Comparison of ENCODE assay signal across 8 cellular contexts in the genomic region with DNA sequence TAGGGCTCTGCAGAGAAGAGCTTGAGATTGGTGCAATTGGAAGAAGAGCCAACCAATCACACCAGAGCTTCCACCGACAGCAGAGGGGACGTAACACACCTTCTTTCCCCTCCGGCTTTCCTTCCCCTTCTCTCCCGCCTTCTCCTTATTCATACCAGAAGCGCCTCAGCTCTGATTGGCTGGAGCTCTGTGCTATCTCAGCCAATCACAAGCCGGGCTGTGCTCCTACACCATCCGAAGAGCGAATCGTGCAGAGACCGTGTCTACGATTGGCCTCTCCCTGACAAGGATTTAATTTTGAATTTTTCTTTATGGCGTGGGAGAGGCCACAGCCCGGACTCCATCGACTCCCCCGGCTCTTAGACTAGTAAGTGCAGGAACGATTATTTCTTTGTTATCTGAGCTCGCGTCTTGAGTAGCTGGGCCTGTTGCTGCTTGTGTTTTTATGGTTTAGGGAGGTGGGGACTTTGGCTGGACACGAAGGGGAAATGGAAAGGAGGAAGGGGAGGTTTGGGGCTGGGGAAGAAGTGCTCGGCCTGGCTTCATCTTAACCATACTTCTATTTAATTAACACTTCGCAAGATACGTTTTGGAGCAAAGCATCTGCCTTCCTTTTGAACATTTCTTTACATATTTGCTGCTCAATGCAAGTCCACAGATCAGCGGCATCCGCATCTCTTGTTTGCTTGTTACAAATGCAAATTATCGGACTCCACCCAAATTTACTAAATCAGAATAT. TPM values are rescaled to one million over a fixed set of nuclear protein-coding genes. Genes with fewer than 3 reads are reported as not detected.
DNase-seq lines count a peak whose midpoint lies in the region; ATAC-seq and TF ChIP-seq lines count a peak whose summit lies in the region.

A gene (plus strand): TSS at position 308 of the 739 bp plus-strand sequence. CDS start 14,007 bp downstream, outside the sequence.

- peak within 1 kb of the TSS; percentile 73 to 85 for H3K9ac ChIP-seq in colonic mucosa (ENCODE audit: low read depth in 2 of 2, low read length in 2 of 2)

- no peaks in the 10 kb centered on the region for H3K9me3 ChIP-seq in colonic mucosa

- H3K4me3 ChIP-seq in AG09309 (ENCODE audit: control insufficient read depth, low read depth, low read length) = peak within 1 kb of the TSS; percentile 61
- peak within 1 kb of the TSS; percentile 87 for H3K4me3 ChIP-seq in colonic mucosa

- peak; percentile 87 for ATAC-seq in GM18909 (IDR thresholded peaks at IDR 0.05; ENCODE audit: poor library complexity, unreplicated experiment)
- ATAC-seq in HG03135 (IDR thresholded peaks at IDR 0.05; ENCODE audit: unreplicated experiment) = peak; percentile 88

- H3K4me1 ChIP-seq in colonic mucosa = no peaks in the 10 kb centered on the region

- no peaks in the 10 kb centered on the region for H3K36me3 ChIP-seq in colonic mucosa

- H3K27me3 ChIP-seq in colonic mucosa = no peaks in the 10 kb centered on the region
- H3K27me3 ChIP-seq in layer of hippocampus (ENCODE audit: control insufficient read depth, insufficient read depth, low read length) = no peaks in the 10 kb centered on the region

- H3K27ac ChIP-seq in colonic mucosa (peak within 1 kb of the TSS; percentile 88), layer of hippocampus (ENCODE audit: low read depth, low read length) (peak within 1 kb of the TSS; percentile 83)

- intact Hi-C loops in colonic mucosa (cut with DNase I) = no loop called here

- no peak for TF ChIP-seq CTCF in AG09309 (IDR thresholded peaks at IDR 0.05; ENCODE audit: control insufficient read depth, insufficient read depth, low read depth, low read length, missing control alignments)
- TF ChIP-seq CTCF in colonic mucosa (IDR thresholded peaks at IDR 0.05) = no peak

- DNase-seq in AG09309 (ENCODE audit: low read depth) = peak; percentile 100
- DNase-seq in NCI-H460 (ENCODE audit: extremely low read depth, low read depth) = peak; percentile 100
- peak; percentile 78 to 87 for DNase-seq in activated CD4-positive, alpha-beta T cell treated with anti-CD3 and anti-CD28 coated beads for 24 hours (ENCODE audit: low read depth in 2 of 2)
- DNase-seq in colonic mucosa = peak; percentile 97
- DNase-seq in stimulated activated CD4-positive, alpha-beta T cell treated with anti-CD3 and anti-CD28 coated beads, Interleukin-2, amount 100 ng/mL, for 4 hours (ENCODE audit: low read depth) = peak; percentile 89

RNA-seq across cellular contexts. Expression of the gene that starts here (rescaled TPM):
- total RNA-seq in NCI-H460 (2014; rRNA removed; shearing (Covaris generic)) = 47.7 and 47.9 TPM in 2 replicates
- 6.7 and 14.6 TPM in 2 replicates for polyA plus RNA-seq in NCI-H460 (2014; cell fraction: nucleus; rRNA removed)
- 10 to 100 TPM; 10.8 to 34.0 TPM for total RNA-seq in colonic mucosa

Comparison
In these comparisons a context has a peak if more than half of its experiments do, and no peak if none do; other contexts are left out.
1. Peak in every context shown above with its lines: DNase-seq, ATAC-seq, H3K4me3 ChIP-seq and H3K27ac ChIP-seq.